ENCODE assay signal across 1 cellular context in genomic region chr6:124535299-124535698, GRCh38.
TF ChIP-seq lines count a peak whose summit lies in the region.

No MANE protein-coding gene starts in this region.

TF ChIP-seq in H1, 55 proteins besides CTCF, POLR2A, EP300 and RAD21 (continued from another document):
- TF ChIP-seq E2F6 (IDR thresholded peaks at IDR 0.05), result no peak
- no peak for TF ChIP-seq MAFK (IDR thresholded peaks at IDR 0.05; ENCODE audit: low read depth, low read length)
- TF ChIP-seq ATF2 (IDR thresholded peaks at IDR 0.05; ENCODE audit: low read length), result no peak
- TF ChIP-seq KDM5A (IDR thresholded peaks at IDR 0.05; ENCODE audit: low read length), result no peak
- no peak for TF ChIP-seq SRF (IDR thresholded peaks at IDR 0.05; ENCODE audit: low read depth, low read length)
- no peak for TF ChIP-seq CEBPB (IDR thresholded peaks at IDR 0.05; ENCODE audit: low read depth, low read length)
TF ChIP-seq in H1: peak in this region for 0.
